Comparison of ENCODE assay signal across 9 cellular contexts in genomic region chr17:82227629-82228277, GRCh38. TPM values are rescaled to one million over a fixed set of nuclear protein-coding genes. Genes with fewer than 3 reads are reported as not detected.
DNase-seq lines count a peak whose midpoint lies in the region; FAIRE-seq and TF ChIP-seq lines count a peak whose summit lies in the region.
"Had no signal": no experiment of that assay in that cellular context is flagged by ENCODE, and none has a peak within 500 bp of the region (broad histone marks: within the 10 kb centered on the region; RNA-seq: fewer than 3 reads in every experiment).

No MANE protein-coding gene starts in this region.

- H3K9ac ChIP-seq in keratinocyte (ENCODE audit: control insufficient read depth, extremely low read depth, insufficient read depth, low read length), result peak overlapping the region; percentile 76
- H3K9ac ChIP-seq in stomach smooth muscle (ENCODE audit: low read length in 2 of 2), result no peak overlapping the region

- H3K4me3 Mint-ChIP-seq in activated T-helper 1 cell treated with anti-CD3 and anti-CD28 coated beads, Interleukin-12 subunit alpha, Interleukin-12 subunit beta, Interleukin-2, Interleukin-4 antibody, amounts not matched to agents 30 ng/mL and 10 ng/mL and 1 ng/mL, durations not matched to agents 14 hours and 24 hours and 36 hours, result peak overlapping the region; percentile 82

- peak overlapping the region; percentile 78 for H3K27ac Mint-ChIP-seq in activated T-helper 1 cell treated with anti-CD3 and anti-CD28 coated beads, Interleukin-12 subunit alpha, Interleukin-12 subunit beta, Interleukin-2, Interleukin-4 antibody, amounts not matched to agents 30 ng/mL and 10 ng/mL and 1 ng/mL, durations not matched to agents 14 hours and 24 hours and 36 hours

- H3K27me3 Mint-ChIP-seq in activated T-helper 1 cell treated with anti-CD3 and anti-CD28 coated beads, Interleukin-12 subunit alpha, Interleukin-12 subunit beta, Interleukin-2, Interleukin-4 antibody, amounts not matched to agents 30 ng/mL and 10 ng/mL and 1 ng/mL, durations not matched to agents 14 hours and 24 hours and 36 hours (ENCODE audit: insufficient read depth), result no peaks in the 10 kb centered on the region

- H3K4me1 ChIP-seq in keratinocyte (ENCODE audit: control insufficient read depth, extremely low read depth, insufficient read depth, low read length) (peaks cover 13% of the 10 kb centered on the region), stomach smooth muscle (ENCODE audit: control insufficient read depth, insufficient read depth, low read length) (peaks cover 37% of the 10 kb centered on the region)

- TF ChIP-seq CTCF in HL-60 (IDR thresholded peaks at IDR 0.05; ENCODE audit: insufficient read depth, low read length) (no peak), keratinocyte (optimal IDR thresholded peaks at IDR 0.05 in 1 of 3, IDR thresholded peaks at IDR 0.05 in 1 of 3, conservative IDR thresholded peaks at IDR 0.05 in 1 of 3; ENCODE audit: extremely low read depth in 1 of 3, insufficient read depth in 2 of 3, low read length in 3 of 3) (no peak), WERI-Rb-1 (IDR thresholded peaks at IDR 0.05; ENCODE audit: low read depth, low read length) (no peak)

- dilution Hi-C loops in keratinocyte (cut with MboI; ENCODE audit: extremely low pct_ligation_motif_present, low sequenced_read_pairs), result no loop called here

- FAIRE-seq in keratinocyte (lab: Jason Lieb, UNC), result no peak

- H3K36me3 ChIP-seq in keratinocyte (ENCODE audit: control insufficient read depth in 2 of 2, extremely low read depth in 1 of 2, insufficient read depth in 2 of 2, low read length in 2 of 2) (no peaks in the 10 kb centered on the region), stomach smooth muscle (ENCODE audit: control insufficient read depth in 2 of 2, insufficient read depth in 2 of 2, low read length in 2 of 2) (no peaks in the 10 kb centered on the region), WERI-Rb-1 (no peaks in the 10 kb centered on the region)
- H3K36me3 ChIP-seq: prostate gland had no signal

- H3K4me3 ChIP-seq in HL-60 (replicated peaks; ENCODE audit: insufficient read depth, low read length), result peak overlapping the region; percentile 67
- H3K4me3 ChIP-seq in keratinocyte (ENCODE audit: control insufficient read depth in 2 of 3, extremely low read depth in 1 of 3, insufficient read depth in 2 of 3, low read depth in 1 of 3, low read length in 3 of 3), result peak overlapping the region; percentile 52 to 68 (median 60)
- no peak overlapping the region for H3K4me3 ChIP-seq in stomach smooth muscle (ENCODE audit: low read length in 2 of 2)
- no peak overlapping the region for H3K4me3 ChIP-seq in WERI-Rb-1 (ENCODE audit: low read depth, low read length)

- no peaks in the 10 kb centered on the region for H3K9me3 Mint-ChIP-seq in activated T-helper 1 cell treated with anti-CD3 and anti-CD28 coated beads, Interleukin-12 subunit alpha, Interleukin-12 subunit beta, Interleukin-2, Interleukin-4 antibody, amounts not matched to agents 30 ng/mL and 10 ng/mL and 1 ng/mL, durations not matched to agents 14 hours and 24 hours and 36 hours

- H3K27ac ChIP-seq in HL-60 (replicated peaks), result peak overlapping the region; percentile 98
- H3K27ac ChIP-seq in keratinocyte (ENCODE audit: control insufficient read depth, insufficient read depth, low read length), result peak overlapping the region; percentile 20
- peak overlapping the region; percentile 58 for H3K27ac ChIP-seq in stomach smooth muscle (ENCODE audit: low read length)
- no peak overlapping the region for H3K27ac ChIP-seq in WERI-Rb-1

- H3K9me1 ChIP-seq in keratinocyte (ENCODE audit: control insufficient read depth, extremely low read depth, insufficient read depth, low read length), result no peaks in the 10 kb centered on the region

- H3K27me3 ChIP-seq in HL-60 (ENCODE audit: insufficient read depth, poor library complexity, severe bottlenecking) (no peaks in the 10 kb centered on the region), keratinocyte (ENCODE audit: control insufficient read depth, extremely low read depth, insufficient read depth, low read length) (no peaks in the 10 kb centered on the region), stomach smooth muscle (ENCODE audit: control insufficient read depth in 1 of 2, insufficient read depth in 2 of 2, low read length in 2 of 2) (no peaks in the 10 kb centered on the region), WERI-Rb-1 (ENCODE audit: insufficient read depth, low read depth, severe bottlenecking) (no peaks in the 10 kb centered on the region)

- H4K20me1 ChIP-seq in keratinocyte (ENCODE audit: control insufficient read depth, extremely low read depth, insufficient read depth, low read length), result no peaks in the 10 kb centered on the region

- H3K4me2 ChIP-seq in keratinocyte (ENCODE audit: control insufficient read depth, extremely low read depth, insufficient read depth, low read depth, low read length), result peak overlapping the region; percentile 69

- no peaks in the 10 kb centered on the region for H3K79me2 ChIP-seq in keratinocyte (ENCODE audit: control insufficient read depth, insufficient read depth, low read length)

- intact Hi-C loops in activated T-helper 1 cell treated with anti-CD3 and anti-CD28 coated beads, Interleukin-12 subunit alpha, Interleukin-12 subunit beta, Interleukin-2, Interleukin-4 antibody, amounts not matched to agents 30 ng/mL and 10 ng/mL and 1 ng/mL, durations not matched to agents 14 hours and 24 hours and 36 hours (cut with micrococcal nuclease), result loop anchor here (1.0 to 2.0 kb wide), 3 partner anchors 11 to 191 kb away; partner anchors contain the start of genes HEXD and OGFOD3

- H2AFZ ChIP-seq in keratinocyte (ENCODE audit: control insufficient read depth, low read length), result no peak overlapping the region

- H3K9me3 ChIP-seq in keratinocyte (ENCODE audit: control insufficient read depth, low read depth, low read length) (no peaks in the 10 kb centered on the region), stomach smooth muscle (ENCODE audit: control insufficient read depth in 2 of 2, low read length in 2 of 2) (no peaks in the 10 kb centered on the region), WERI-Rb-1 (ENCODE audit: severe bottlenecking) (peaks cover 6% of the 10 kb centered on the region)
- H3K9me3 ChIP-seq: prostate gland had no signal

- DNase-seq in HL-60 (ENCODE audit: low read depth in 1 of 2, low spot score in 1 of 2) (no peak), keratinocyte (ENCODE audit: low read depth, low spot score) (no peak), NCI-H2227 (lab: John Stamatoyannopoulos, UW; ENCODE audit: unreplicated experiment) (no peak), WERI-Rb-1 (no peak), D341Med (ENCODE audit: low spot score) (no peak)
- DNase-seq in activated T-helper 1 cell treated with anti-CD3 and anti-CD28 coated beads, Interleukin-12 subunit alpha, Interleukin-12 subunit beta, Interleukin-2, Interleukin-4 antibody, amounts not matched to agents 30 ng/mL and 10 ng/mL and 1 ng/mL, durations not matched to agents 14 hours and 24 hours and 36 hours (ENCODE audit: low spot score), result no peak
- DNase-seq: NCI-H82 had no signal

- H3K36me3 Mint-ChIP-seq in activated T-helper 1 cell treated with anti-CD3 and anti-CD28 coated beads, Interleukin-12 subunit alpha, Interleukin-12 subunit beta, Interleukin-2, Interleukin-4 antibody, amounts not matched to agents 30 ng/mL and 10 ng/mL and 1 ng/mL, durations not matched to agents 14 hours and 24 hours and 36 hours (ENCODE audit: low read depth), result peaks cover 2% of the 10 kb centered on the region

- peaks cover 5% of the 10 kb centered on the region for H3K4me1 Mint-ChIP-seq in activated T-helper 1 cell treated with anti-CD3 and anti-CD28 coated beads, Interleukin-12 subunit alpha, Interleukin-12 subunit beta, Interleukin-2, Interleukin-4 antibody, amounts not matched to agents 30 ng/mL and 10 ng/mL and 1 ng/mL, durations not matched to agents 14 hours and 24 hours and 36 hours (ENCODE audit: low read depth)

RNA-seq across cellular contexts. Expression of gene SLC16A3, which starts 1.1 kb away (rescaled TPM):
- total RNA-seq in activated T-helper 1 cell treated with anti-CD3 and anti-CD28 coated beads, Interleukin-12 subunit alpha, Interleukin-12 subunit beta, Interleukin-2, Interleukin-4 antibody, amounts not matched to agents 30 ng/mL and 10 ng/mL and 1 ng/mL, durations not matched to agents 14 hours and 24 hours and 36 hours, result 111 and 115 TPM in 2 replicates
- polyA plus RNA-seq in keratinocyte, result 35.7 to 112 TPM (median 40.7 TPM) in 3 replicates
- 2.3 TPM for polyA plus RNA-seq in keratinocyte (2011; ENCODE audit: low read depth)
- 10.9 and 32.0 TPM in 2 replicates for polyA plus RNA-seq in keratinocyte (2011; cell fraction: cytosol; rRNA removed)
- 83.4 and 104 TPM in 2 replicates for polyA plus RNA-seq in keratinocyte (2011; cell fraction: nucleus; rRNA removed)
- 17.6 and 73.8 TPM in 2 replicates for polyA plus RNA-seq in keratinocyte (2012; ENCODE audit: low replicate concordance)
- 53.8 to 107 TPM (median 83.5 TPM) in 3 replicates for polyA minus RNA-seq in keratinocyte
- 181 TPM for polyA minus RNA-seq in keratinocyte (2011; cell fraction: cytosol; rRNA and poly(A)+ RNA removed)
- polyA minus RNA-seq in keratinocyte (2011; cell fraction: nucleus; rRNA and poly(A)+ RNA removed), result 161 and 170 TPM in 2 replicates

RNA-seq across cellular contexts. Expression of gene CCDC57, which starts 15.1 kb away (rescaled TPM):
- 59.5 and 60.8 TPM in 2 replicates for total RNA-seq in activated T-helper 1 cell treated with anti-CD3 and anti-CD28 coated beads, Interleukin-12 subunit alpha, Interleukin-12 subunit beta, Interleukin-2, Interleukin-4 antibody, amounts not matched to agents 30 ng/mL and 10 ng/mL and 1 ng/mL, durations not matched to agents 14 hours and 24 hours and 36 hours
- 14.0 to 24.8 TPM (median 19.2 TPM) in 3 replicates for polyA plus RNA-seq in keratinocyte
- 7.6 TPM for polyA plus RNA-seq in keratinocyte (2011; ENCODE audit: low read depth)
- polyA plus RNA-seq in keratinocyte (2011; cell fraction: cytosol; rRNA removed), result 3.2 and 6.1 TPM in 2 replicates
- polyA plus RNA-seq in keratinocyte (2011; cell fraction: nucleus; rRNA removed), result 85.5 and 116 TPM in 2 replicates
- 7.8 and 13.8 TPM in 2 replicates for polyA plus RNA-seq in keratinocyte (2012; ENCODE audit: low replicate concordance)
- polyA minus RNA-seq in keratinocyte, result 13.4 to 15.4 TPM (median 13.8 TPM) in 3 replicates
- polyA minus RNA-seq in keratinocyte (2011; cell fraction: cytosol; rRNA and poly(A)+ RNA removed), result 11.7 TPM
- 23.3 and 29.9 TPM in 2 replicates for polyA minus RNA-seq in keratinocyte (2011; cell fraction: nucleus; rRNA and poly(A)+ RNA removed)

RNA-seq across cellular contexts. Expression of gene CSNK1D, which starts 45.7 kb away (rescaled TPM):
- total RNA-seq in activated T-helper 1 cell treated with anti-CD3 and anti-CD28 coated beads, Interleukin-12 subunit alpha, Interleukin-12 subunit beta, Interleukin-2, Interleukin-4 antibody, amounts not matched to agents 30 ng/mL and 10 ng/mL and 1 ng/mL, durations not matched to agents 14 hours and 24 hours and 36 hours, result 154 and 161 TPM in 2 replicates
- 61.8 to 173 TPM (median 86.0 TPM) in 3 replicates for polyA plus RNA-seq in keratinocyte
- 33.8 TPM for polyA plus RNA-seq in keratinocyte (2011; ENCODE audit: low read depth)
- 123 and 135 TPM in 2 replicates for polyA plus RNA-seq in keratinocyte (2011; cell fraction: cytosol; rRNA removed)
- polyA plus RNA-seq in keratinocyte (2011; cell fraction: nucleus; rRNA removed), result 286 and 337 TPM in 2 replicates
- polyA plus RNA-seq in keratinocyte (2012; ENCODE audit: low replicate concordance), result 88.4 and 107 TPM in 2 replicates
- 75.4 to 226 TPM (median 76.3 TPM) in 3 replicates for polyA minus RNA-seq in keratinocyte
- 74.2 TPM for polyA minus RNA-seq in keratinocyte (2011; cell fraction: cytosol; rRNA and poly(A)+ RNA removed)
- 57.8 and 84.6 TPM in 2 replicates for polyA minus RNA-seq in keratinocyte (2011; cell fraction: nucleus; rRNA and poly(A)+ RNA removed)

Comparison
In these comparisons a context has a peak if more than half of its experiments do, and no peak if none do; other contexts are left out.
1. H3K4me3 ChIP-seq: peak in HL-60 (single experiment) and keratinocyte (3 of 3); none in stomach smooth muscle (0 of 2) and WERI-Rb-1 (single experiment).